In genomic region chr12:56494106-56494415, GRCh38 we compare ENCODE assay signal across 3 cellular contexts. TPM values are rescaled to one million over a fixed set of nuclear protein-coding genes. Genes with fewer than 3 reads are reported as not detected.
"Had no signal": no experiment of that assay in that cellular context is flagged by ENCODE, and none has a peak within 500 bp of the region (broad histone marks: within the 10 kb centered on the region; RNA-seq: fewer than 3 reads in every experiment).

No MANE protein-coding gene starts in this region.

RNA-seq across cellular contexts. Expression of gene GLS2, which starts 6.1 kb away (rescaled TPM):
- total RNA-seq: LHCN-M2, NCI-H460 had no signal

RNA-seq across cellular contexts. Expression of gene MIP, which starts 39.6 kb away (rescaled TPM):
- total RNA-seq: LHCN-M2, MCF 10A, NCI-H460 had no signal
